18 cellular contexts compared by ENCODE assay signal in genomic region chr4:139807483-139807882, GRCh38.
DNase-seq lines count a peak whose midpoint lies in the region; ATAC-seq and TF ChIP-seq lines count a peak whose summit lies in the region.
"Had no signal": no experiment of that assay in that cellular context is flagged by ENCODE, and none has a peak within 500 bp of the region (broad histone marks: within the 10 kb centered on the region; RNA-seq: fewer than 3 reads in every experiment).

No MANE protein-coding gene starts in this region.

- peak overlapping the region; percentile 97 for H3K27ac Mint-ChIP-seq in nephron progenitor cell
- H3K27ac Mint-ChIP-seq in progenitor cell of endocrine pancreas = peak overlapping the region; percentile 82
- H3K27ac Mint-ChIP-seq: CD4-positive, alpha-beta memory T cell; GM23338 had no signal

- no peak overlapping the region for H3K4me2 ChIP-seq in osteoblast (ENCODE audit: insufficient read depth, low read length)
- H3K4me2 ChIP-seq: A549, GM23338 had no signal

- H3K9me3 Mint-ChIP-seq in nephron progenitor cell = peaks cover 28% of the 10 kb centered on the region
- H3K9me3 Mint-ChIP-seq in progenitor cell of endocrine pancreas (ENCODE audit: low read depth) = peaks cover 3% of the 10 kb centered on the region

- TF ChIP-seq CTCF in cardiac muscle cell (IDR thresholded peaks at IDR 0.05; ENCODE audit: low read depth, low read length) (no peak), left ventricle myocardium inferior (IDR thresholded peaks at IDR 0.05; ENCODE audit: borderline replicate concordance) (no peak), nephron progenitor cell (IDR thresholded peaks at IDR 0.05) (no peak), progenitor cell of endocrine pancreas (IDR thresholded peaks at IDR 0.05; ENCODE audit: unreplicated experiment) (no peak), osteoblast (IDR thresholded peaks at IDR 0.05; ENCODE audit: extremely low read depth, low read depth, low read length) (no peak), testis (IDR thresholded peaks at IDR 0.05) (no peak)

- TF ChIP-seq POLR2A in testis (IDR thresholded peaks at IDR 0.05) = no peak

- H3K27ac ChIP-seq in cardiac muscle cell (peak overlapping the region; percentile 94), left ventricle myocardium inferior (replicated peaks) (no peak overlapping the region), osteoblast (ENCODE audit: low read depth, low read length) (no peak overlapping the region), testis (no peak overlapping the region)
- H3K27ac ChIP-seq: 22Rv1, A549, C4-2B had no signal

- H2AFZ ChIP-seq in osteoblast (ENCODE audit: low read length) = no peak overlapping the region
- H2AFZ ChIP-seq: GM23338 had no signal

- H3K36me3 Mint-ChIP-seq in nephron progenitor cell (ENCODE audit: low read depth) (peaks cover 34% of the 10 kb centered on the region), progenitor cell of endocrine pancreas (ENCODE audit: insufficient read depth) (peaks cover 11% of the 10 kb centered on the region)
- H3K36me3 Mint-ChIP-seq: CD4-positive, alpha-beta memory T cell had no signal

- ATAC-seq in left lobe of liver (peak; percentile 76), GM18502 (IDR thresholded peaks at IDR 0.05; ENCODE audit: poor library complexity, unreplicated experiment) (no peak)
- ATAC-seq: A549, GM23338 had no signal

- peaks cover 55% of the 10 kb centered on the region for H3K4me1 Mint-ChIP-seq in nephron progenitor cell
- H3K4me1 Mint-ChIP-seq in progenitor cell of endocrine pancreas (ENCODE audit: low read depth) = peaks cover 32% of the 10 kb centered on the region

- DNase-seq in cardiac muscle cell (ENCODE audit: low read depth in 1 of 2, low spot score in 1 of 2) = no peak
- DNase-seq in left ventricle myocardium inferior = no peak
- no peak for DNase-seq in left lobe of liver (ENCODE audit: low spot score)
- no peak for DNase-seq in nephron progenitor cell
- DNase-seq in progenitor cell of endocrine pancreas (ENCODE audit: low spot score, unreplicated experiment) = no peak
- no peak for DNase-seq in osteoblast (ENCODE audit: insufficient read length, low spot score, missing footprints)
- no peak for DNase-seq in testis
- DNase-seq: AML-193; CD4-positive, alpha-beta memory T cell; DMS153; DMS79; GDM1; HCEC 1CT had no signal

- H3K36me3 ChIP-seq in cardiac muscle cell (no peaks in the 10 kb centered on the region), left ventricle myocardium inferior (no peaks in the 10 kb centered on the region), osteoblast (ENCODE audit: insufficient read depth, low read length) (no peaks in the 10 kb centered on the region), testis (ENCODE audit: low read depth, missing control alignments) (no peaks in the 10 kb centered on the region)

- H4K20me1 ChIP-seq in osteoblast (ENCODE audit: insufficient read depth, low read length) = no peaks in the 10 kb centered on the region

- intact Hi-C loops in left ventricle myocardium inferior (cut with micrococcal nuclease) = no loop called here
- intact Hi-C loops in testis (cut with DNase I; ENCODE audit: low total_unique reads) = no loop called here

- H3K4me1 ChIP-seq in cardiac muscle cell (ENCODE audit: low read depth) (peaks cover 30% of the 10 kb centered on the region), left ventricle myocardium inferior (peaks cover 12% of the 10 kb centered on the region), osteoblast (ENCODE audit: insufficient read depth, low read length) (no peaks in the 10 kb centered on the region), testis (peaks cover 12% of the 10 kb centered on the region)
- H3K4me1 ChIP-seq: A549 had no signal

- WGBS in testis, 2 donors = 89 to 94% methylated on average over 4 of the region's 4 CpGs

- H3K27me3 ChIP-seq in cardiac muscle cell = no peaks in the 10 kb centered on the region
- H3K27me3 ChIP-seq in left ventricle myocardium inferior (ENCODE audit: low read depth) = no peaks in the 10 kb centered on the region
- peaks cover 21% of the 10 kb centered on the region for H3K27me3 ChIP-seq in osteoblast (ENCODE audit: insufficient read depth, low read length)
- no peaks in the 10 kb centered on the region for H3K27me3 ChIP-seq in testis

- H3K27me3 Mint-ChIP-seq in nephron progenitor cell (ENCODE audit: low read depth, poor library complexity) = no peaks in the 10 kb centered on the region
- no peaks in the 10 kb centered on the region for H3K27me3 Mint-ChIP-seq in progenitor cell of endocrine pancreas

- H3K4me3 Mint-ChIP-seq in nephron progenitor cell (no peak overlapping the region), progenitor cell of endocrine pancreas (ENCODE audit: low read depth) (no peak overlapping the region)
- H3K4me3 Mint-ChIP-seq: CD4-positive, alpha-beta memory T cell; GM23338 had no signal

- H3K9me3 ChIP-seq in cardiac muscle cell (ENCODE audit: low read depth) = no peaks in the 10 kb centered on the region
- H3K9me3 ChIP-seq in left ventricle myocardium inferior (replicated peaks) = peaks cover 11% of the 10 kb centered on the region
- H3K9me3 ChIP-seq in osteoblast (ENCODE audit: low read depth, low read length) = peaks cover 4% of the 10 kb centered on the region
- no peaks in the 10 kb centered on the region for H3K9me3 ChIP-seq in testis

- H3K4me3 ChIP-seq in cardiac muscle cell (no peak overlapping the region), left ventricle myocardium inferior (no peak overlapping the region), osteoblast (ENCODE audit: insufficient read depth, low read length) (no peak overlapping the region), testis (no peak overlapping the region)
- H3K4me3 ChIP-seq: A549, GM23338 had no signal

- H3K79me2 ChIP-seq in osteoblast (ENCODE audit: insufficient read depth, low read length) = no peaks in the 10 kb centered on the region
